12 cellular contexts compared by ENCODE assay signal in genomic region chr11:120316880-120317688, GRCh38. TPM values are rescaled to one million over a fixed set of nuclear protein-coding genes. Genes with fewer than 3 reads are reported as not detected.
DNase-seq lines count a peak whose midpoint lies in the region; ATAC-seq, FAIRE-seq and TF ChIP-seq lines count a peak whose summit lies in the region.
"Had no signal": no experiment of that assay in that cellular context is flagged by ENCODE, and none has a peak within 500 bp of the region (broad histone marks: within the 10 kb centered on the region; RNA-seq: fewer than 3 reads in every experiment).

No MANE protein-coding gene starts in this region.

- no peak overlapping the region for H2AFZ ChIP-seq in H9 (ENCODE audit: low read length)
- no peak overlapping the region for H2AFZ ChIP-seq in GM12878 (ENCODE audit: control insufficient read depth, low read depth, low read length)

- H4K91ac ChIP-seq in H9 (ENCODE audit: insufficient read length, low read depth, low read length), result no peak overlapping the region

- H3K4me3 Mint-ChIP-seq in H9, result peak overlapping the region; percentile 52 to 63

- intact Hi-C loops in GM12878 (cut with micrococcal nuclease; ENCODE audit: unreplicated experiment), result no loop called here

- H3K27ac Mint-ChIP-seq in H9, result peak overlapping the region in 2 of 3 experiments; percentile 20 to 31; a peak in 3 of 7 replicates

- H3K4me1 ChIP-seq in H9 (ENCODE audit: insufficient read depth, low read length), result peaks cover 2% of the 10 kb centered on the region; the same call in 1 of the 2 replicates
- no peaks in the 10 kb centered on the region for H3K4me1 ChIP-seq in GM12878 (ENCODE audit: control insufficient read depth, insufficient read depth, low read length)
- peaks cover 9% of the 10 kb centered on the region for H3K4me1 ChIP-seq in iPS-15b (ENCODE audit: control insufficient read depth, insufficient read depth, low read length)

- H3K36me3 ChIP-seq in GM12878 (ENCODE audit: control insufficient read depth in 2 of 2, insufficient read depth in 2 of 2, low read length in 1 of 2) (no peaks in the 10 kb centered on the region), iPS-15b (ENCODE audit: control insufficient read depth, insufficient read depth, low read length) (no peaks in the 10 kb centered on the region)

- H3K27ac ChIP-seq in H9 (ENCODE audit: insufficient read length, low read depth, low read length) (no peak overlapping the region), GM12878 (ENCODE audit: control insufficient read depth, insufficient read depth) (no peak overlapping the region)

- FAIRE-seq in GM12878 (lab: Jason Lieb, UNC), result no peak

- H3K56ac ChIP-seq in H9 (ENCODE audit: insufficient read length, low read depth, low read length), result no peak overlapping the region

- H3K4ac ChIP-seq in H9 (ENCODE audit: low read depth, low read length), result no peak overlapping the region

- SMC1A ChIA-PET in GM12878 (lab: Charles Lee; ENCODE audit: uncharacterized antibody, unreplicated experiment), result interaction anchor here (0.7 to 3.3 kb wide), 5 partner anchors 14 to 335 kb away, joined by 3 to 18 read pairs (median 3); no protein-coding TSS in a partner anchor

- WGBS in H9 (ENCODE audit: extremely low coverage, insufficient read length, low lambda C conversion rate), result no CpG with 5 or more reads among the region's 8 CpGs
- 21% methylated on average over 6 of the region's 8 CpGs for WGBS in GM12878 (ENCODE audit: insufficient coverage, insufficient replicate concordance, low lambda C conversion rate, missing lambda C conversion rate)

- peaks cover 14% of the 10 kb centered on the region for H3K27me3 Mint-ChIP-seq in H9 (ENCODE audit: low read depth)

- no peak overlapping the region for H4K5ac ChIP-seq in H9 (ENCODE audit: insufficient read length, low read depth, low read length)

- no peaks in the 10 kb centered on the region for H3K79me2 ChIP-seq in H9 (ENCODE audit: insufficient read depth, low read length)
- no peaks in the 10 kb centered on the region for H3K79me2 ChIP-seq in GM12878 (ENCODE audit: control insufficient read depth, insufficient read depth, low read length)

- no peaks in the 10 kb centered on the region for H3K79me1 ChIP-seq in H9 (ENCODE audit: insufficient read depth, low read depth, low read length, poor library complexity, severe bottlenecking)

- H3K4me1 Mint-ChIP-seq in H9, result peaks cover 11 to 14% of the 10 kb centered on the region in 2 experiments

- H3K9me3 ChIP-seq in H9 (ENCODE audit: control insufficient read depth, low read depth, low read length) (no peaks in the 10 kb centered on the region), GM12878 (replicated peaks; ENCODE audit: control insufficient read depth, insufficient read depth, low read length) (no peaks in the 10 kb centered on the region), iPS-15b (ENCODE audit: control insufficient read depth, insufficient read depth, low read length) (no peaks in the 10 kb centered on the region)

- in situ Hi-C loops in GM12878 (cut with MboI), result no loop called here

- H3T11ph ChIP-seq in H9 (ENCODE audit: low read length), result no peak overlapping the region

- peak; percentile 87 for DNase-seq in H9
- no peak for DNase-seq in GM12878 (ENCODE audit: low read depth, low spot score)
- DNase-seq in skeletal muscle cell (ENCODE audit: low read depth), result peak; percentile 51
- no peak for DNase-seq in SK-N-DZ (ENCODE audit: low spot score)
- DNase-seq: effector CD4-positive, alpha-beta T cell; KG1; SHP77; stimulated activated naive CD4-positive, alpha-beta T cell treated with Interleukin-2 at 50 U/mL for 16 hours had no signal

- H3K27me3 ChIP-seq in H9 (ENCODE audit: insufficient read depth, low read length) (no peaks in the 10 kb centered on the region), GM12878 (replicated peaks in 1 of 2; ENCODE audit: control insufficient read depth in 2 of 2, insufficient read depth in 2 of 2, low read length in 1 of 2) (peaks cover 0 to 2% of the 10 kb centered on the region in 2 experiments; a peak in 2 of 4 replicates), iPS-15b (ENCODE audit: control insufficient read depth, insufficient read depth, low read length) (no peaks in the 10 kb centered on the region)

- H2BK12ac ChIP-seq in H9 (ENCODE audit: insufficient read length, low read depth, low read length), result no peak overlapping the region

- no peak overlapping the region for H2BK20ac ChIP-seq in H9 (ENCODE audit: low read depth, low read length, poor library complexity, severe bottlenecking)

- H4K20me1 ChIP-seq in H9 (ENCODE audit: control insufficient read depth, insufficient read depth, insufficient read length) (no peaks in the 10 kb centered on the region), GM12878 (ENCODE audit: control insufficient read depth, insufficient read depth) (no peaks in the 10 kb centered on the region)

- TF ChIP-seq POLR2A in GM12878 (IDR thresholded peaks at IDR 0.05; ENCODE audit: low read depth, low read length), result no peak

- no peak for TF ChIP-seq EP300 in GM12878 (IDR thresholded peaks at IDR 0.05; ENCODE audit: borderline replicate concordance in 1 of 2, control insufficient read depth in 1 of 2, low read depth in 2 of 2, low read length in 2 of 2)

- H3K9me3 Mint-ChIP-seq in H9, result no peaks in the 10 kb centered on the region

- peak overlapping the region; percentile 42 for H3K4me2 ChIP-seq in H9 (ENCODE audit: insufficient read depth, insufficient read length, low read length)
- no peak overlapping the region for H3K4me2 ChIP-seq in GM12878 (ENCODE audit: control insufficient read depth, insufficient read depth)

- RAD21 ChIA-PET in GM12878 (lab: Charles Lee; ENCODE audit: unreplicated experiment), result interaction anchor here (1.0 kb wide), 1 partner anchor 17 kb away, joined by 3 read pairs; no protein-coding TSS in a partner anchor

- CTCF ChIA-PET in GM12878 (lab: Yijun Ruan, JAX), result interaction anchor here (0.6 to 1.9 kb wide), 5 partner anchors 9 to 81 kb away, joined by 3 to 13 read pairs (median 3); no protein-coding TSS in a partner anchor

- ATAC-seq in GM12878, result 0 out of 3 replicates have a peak, but pooled peaks have one; percentile 18
- no peak for ATAC-seq in HG03280 (IDR thresholded peaks at IDR 0.05; ENCODE audit: unreplicated experiment)
- no peak for ATAC-seq in GM19452 (IDR thresholded peaks at IDR 0.05; ENCODE audit: unreplicated experiment)
- ATAC-seq in GM21786 (IDR thresholded peaks at IDR 0.05; ENCODE audit: unreplicated experiment), result no peak

- no peak overlapping the region for H3K9ac ChIP-seq in H9 (ENCODE audit: extremely low read depth, insufficient read length, low read length)
- no peak overlapping the region for H3K9ac ChIP-seq in GM12878 (ENCODE audit: control insufficient read depth, insufficient read depth, low read length)
- peak overlapping the region; percentile 19 for H3K9ac ChIP-seq in iPS-15b (ENCODE audit: low read depth, low read length)

- no TSS peak for BruUV-seq in GM12878 (replicated peaks; lab: Mats Ljungman, UMichigan)

- no peak overlapping the region for H2BK5ac ChIP-seq in H9 (ENCODE audit: insufficient read length, low read length)

- POLR2A ChIA-PET in GM12878 (lab: Charles Lee), result interaction anchor here (1.4 kb wide), 1 partner anchor 9 kb away, joined by 3 read pairs; no protein-coding TSS in a partner anchor

- H3K23ac ChIP-seq in H9 (ENCODE audit: insufficient read length, low read depth, low read length), result no peak overlapping the region

- no peak overlapping the region for H2BK120ac ChIP-seq in H9 (ENCODE audit: low read depth, low read length, poor library complexity, severe bottlenecking)

- no peak overlapping the region for H3K14ac ChIP-seq in H9 (ENCODE audit: insufficient read depth, low read length)

- H3K4me3 ChIP-seq in GM12878 (no peak overlapping the region), iPS-15b (ENCODE audit: low read depth, low read length) (peak overlapping the region; percentile 36), skeletal muscle cell (ENCODE audit: low read depth, low read length) (no peak overlapping the region)

- H3K36me3 Mint-ChIP-seq in H9 (ENCODE audit: insufficient read depth in 1 of 3, low read depth in 3 of 3), result no peaks in the 10 kb centered on the region

- H4K8ac ChIP-seq in H9 (replicated peaks; ENCODE audit: insufficient read length, low read depth, low read length), result no peak overlapping the region

- no peak overlapping the region for H2BK15ac ChIP-seq in H9 (ENCODE audit: low read depth, low read length)

- no peak for TF ChIP-seq RAD21 in GM12878 (IDR thresholded peaks at IDR 0.05; ENCODE audit: insufficient read depth, low read depth, low read length)

- no peak overlapping the region for H2AK5ac ChIP-seq in H9 (ENCODE audit: insufficient read length, low read length)

- no peak overlapping the region for H3K18ac ChIP-seq in H9 (ENCODE audit: insufficient read length, low read depth, low read length)

- TF ChIP-seq CTCF in H9 (conservative IDR thresholded peaks at IDR 0.05) (no peak), GM12878 (IDR thresholded peaks at IDR 0.05 in 2 of 3, conservative IDR thresholded peaks at IDR 0.05 in 1 of 3; ENCODE audit: control insufficient read depth in 2 of 3, extremely low read depth in 1 of 3, insufficient read depth in 1 of 3, low read depth in 3 of 3, low read length in 3 of 3) (no peak)

- H3K23me2 ChIP-seq in H9 (ENCODE audit: insufficient read length, low read depth, low read length, poor library complexity, severe bottlenecking), result no peaks in the 10 kb centered on the region

RNA-seq across cellular contexts. Expression of gene TLCD5, which starts 8.0 kb away (rescaled TPM):
- total RNA-seq in H9 (2021) (6.8 and 7.1 TPM in 2 replicates), GM12878 (2014; rRNA removed) (2.6 and 3.7 TPM in 2 replicates), GM12878 (2014; rRNA removed; fragmentation: Illumina TruSeq; extraction: Trizol) (3.0 and 3.1 TPM in 2 replicates), GM12878 (2021) (3.1 and 3.5 TPM in 2 replicates)
- 49.4 and 51.2 TPM in 2 replicates for total RNA-seq in GM12878 (2013; cell fraction: nucleolus; rRNA removed)
- 1.00 TPM for polyA plus RNA-seq in GM12878 (2011; ENCODE audit: low read depth)
- polyA plus RNA-seq in GM12878 (2011; rRNA removed) (13.3 and 15.7 TPM in 2 replicates), GM12878 (2014; fragmentation: Illumina TruSeq; extraction: Trizol) (3.2 and 4.7 TPM in 2 replicates), GM12878 (2014; fragmentation: Nextera tagmentation; extraction: Ambion mirVana) (1 to 10 TPM; 2.4 to 3.1 TPM), GM12878 (2014; rRNA removed) (4.6 and 5.6 TPM in 2 replicates), GM12878 (2016; fragmentation: Nextera tagmentation; extraction: Ambion mirVana) (1 to 10 TPM; 2.8 to 4.4 TPM)
- polyA plus RNA-seq in GM12878 (2011; cell fraction: cytosol; rRNA removed), result 10.3 and 11.1 TPM in 2 replicates
- polyA plus RNA-seq in GM12878 (2011; cell fraction: nucleus; rRNA removed), result 17.1 and 18.5 TPM in 2 replicates
- 0.79 and 1.0 TPM in 2 replicates for polyA plus RNA-seq in GM12878 (2012)
- 10.8 and 12.8 TPM in 2 replicates for polyA minus RNA-seq in GM12878 (2011; rRNA and poly(A)+ RNA removed)
- 2.4 and 3.4 TPM in 2 replicates for polyA minus RNA-seq in GM12878 (2011; cell fraction: cytosol; rRNA and poly(A)+ RNA removed)
- 4.1 and 7.5 TPM in 2 replicates for polyA minus RNA-seq in GM12878 (2011; cell fraction: nucleus; rRNA and poly(A)+ RNA removed)
- polyA plus RNA-seq in SK-N-DZ (2014; cell fraction: cytosol; rRNA removed), result 9.7 and 10.9 TPM in 2 replicates
- 7.6 and 10.0 TPM in 2 replicates for polyA plus RNA-seq in SK-N-DZ (2014; cell fraction: nucleus; rRNA removed)

RNA-seq across cellular contexts. Expression of gene ARHGEF12, which starts 19.1 kb away (rescaled TPM):
- total RNA-seq in H9 (2021), result 27.0 TPM in 2 replicates
- total RNA-seq in GM12878 (2013; cell fraction: nucleolus; rRNA removed), result 183 and 194 TPM in 2 replicates
- total RNA-seq in GM12878 (2014; rRNA removed), result 24.0 and 28.5 TPM in 2 replicates
- 39.4 and 39.5 TPM in 2 replicates for total RNA-seq in GM12878 (2014; rRNA removed; fragmentation: Illumina TruSeq; extraction: Trizol)
- 36.5 and 40.8 TPM in 2 replicates for total RNA-seq in GM12878 (2021)
- polyA plus RNA-seq in GM12878 (2011; ENCODE audit: low read depth), result 10.0 TPM
- 23.9 and 28.4 TPM in 2 replicates for polyA plus RNA-seq in GM12878 (2011; rRNA removed)
- 13.8 and 16.1 TPM in 2 replicates for polyA plus RNA-seq in GM12878 (2011; cell fraction: cytosol; rRNA removed)
- 20.5 and 29.4 TPM in 2 replicates for polyA plus RNA-seq in GM12878 (2011; cell fraction: nucleus; rRNA removed)
- 10.0 and 11.7 TPM in 2 replicates for polyA plus RNA-seq in GM12878 (2012)
- 30.3 and 35.0 TPM in 2 replicates for polyA plus RNA-seq in GM12878 (2014; fragmentation: Illumina TruSeq; extraction: Trizol)
- polyA plus RNA-seq in GM12878 (2014; fragmentation: Nextera tagmentation; extraction: Ambion mirVana), result 1 to 10 TPM; 2.7 to 3.6 TPM
- 15.8 and 17.9 TPM in 2 replicates for polyA plus RNA-seq in GM12878 (2014; rRNA removed)
- polyA plus RNA-seq in GM12878 (2016; fragmentation: Nextera tagmentation; extraction: Ambion mirVana), result 10 to 100 TPM; 14.8 to 14.9 TPM
- polyA minus RNA-seq in GM12878 (2011; rRNA and poly(A)+ RNA removed), result 74.0 and 93.3 TPM in 2 replicates
- polyA minus RNA-seq in GM12878 (2011; cell fraction: cytosol; rRNA and poly(A)+ RNA removed), result 28.7 and 33.9 TPM in 2 replicates
- 42.0 and 81.6 TPM in 2 replicates for polyA minus RNA-seq in GM12878 (2011; cell fraction: nucleus; rRNA and poly(A)+ RNA removed)
- 9.8 and 11.4 TPM in 2 replicates for polyA plus RNA-seq in SK-N-DZ (2014; cell fraction: cytosol; rRNA removed)
- 7.0 and 8.3 TPM in 2 replicates for polyA plus RNA-seq in SK-N-DZ (2014; cell fraction: nucleus; rRNA removed)

Comparison
In these comparisons a context has a peak if more than half of its experiments do, and no peak if none do; other contexts are left out.
1. DNase-seq: peak in H9 (single experiment) and skeletal muscle cell (single experiment); none in GM12878 (single experiment) and SK-N-DZ (single experiment).